ENCODE assay signal across 9 cellular contexts in genomic region chr6:7390218-7390878, GRCh38. TPM values are rescaled to one million over a fixed set of nuclear protein-coding genes. Genes with fewer than 3 reads are reported as not detected.
DNase-seq lines count a peak whose midpoint lies in the region; ATAC-seq and TF ChIP-seq lines count a peak whose summit lies in the region.
"Had no signal": no experiment of that assay in that cellular context is flagged by ENCODE, and none has a peak within 500 bp of the region (broad histone marks: within the 10 kb centered on the region; RNA-seq: fewer than 3 reads in every experiment).

No MANE protein-coding gene starts in this region.

- peak overlapping the region; percentile 96 for H3K9ac ChIP-seq in mammary epithelial cell (ENCODE audit: insufficient read depth, low read length)

- TF ChIP-seq CTCF in Caco-2 (IDR thresholded peaks at IDR 0.05; ENCODE audit: insufficient read depth in 1 of 2, low read depth in 1 of 2, low read length in 1 of 2, severe bottlenecking in 1 of 2, unreplicated experiment in 1 of 2) (no peak), mammary epithelial cell (conservative IDR thresholded peaks at IDR 0.05 in 1 of 2, IDR thresholded peaks at IDR 0.05 in 1 of 2; ENCODE audit: extremely low read depth in 1 of 2, insufficient read depth in 1 of 2, low read depth in 1 of 2, low read length in 2 of 2) (peak in 1 of 2 donors; percentile 31)

- ATAC-seq in GM21447 (IDR thresholded peaks at IDR 0.05; ENCODE audit: unreplicated experiment) = peak; percentile 10

- H3K27ac Mint-ChIP-seq in Caco-2 (ENCODE audit: unreplicated experiment) = peak overlapping the region; percentile 99

- CTCF ChIA-PET in Caco-2 (lab: Charles Lee) = interaction anchor here (0.6 to 1.0 kb wide), 6 partner anchors 15 to 224 kb away, joined by 3 to 8 read pairs (median 4); no protein-coding TSS in a partner anchor
- CTCF ChIA-PET in mammary epithelial cell (lab: Charles Lee; ENCODE audit: low non-redundant PET) = no interaction called here

- H3K9me3 ChIP-seq in Caco-2 (no peaks in the 10 kb centered on the region), KOPT-K1 (ENCODE audit: insufficient read depth, low read length, poor library complexity, severe bottlenecking) (no peaks in the 10 kb centered on the region), mammary epithelial cell (replicated peaks; ENCODE audit: insufficient read depth, low read length) (no peaks in the 10 kb centered on the region), muscle layer of duodenum (ENCODE audit: control insufficient read depth in 1 of 2, low read length in 2 of 2) (no peaks in the 10 kb centered on the region)

- H3K27ac ChIP-seq in KOPT-K1 (ENCODE audit: low read depth, low read length, poor library complexity, severe bottlenecking) (peak overlapping the region; percentile 91), mammary epithelial cell (ENCODE audit: insufficient read depth, low read depth, low read length) (peak overlapping the region; percentile 95), muscle layer of duodenum (ENCODE audit: low read length) (peak overlapping the region; percentile 81)

- no peaks in the 10 kb centered on the region for H3K9me3 Mint-ChIP-seq in Caco-2 (ENCODE audit: unreplicated experiment)

- H3K4me2 ChIP-seq in mammary epithelial cell (ENCODE audit: insufficient read depth, low read depth, low read length) = peak overlapping the region; percentile 86

- H3K4me1 ChIP-seq in Caco-2 (peaks cover 17% of the 10 kb centered on the region), mammary epithelial cell (ENCODE audit: insufficient read depth, low read length) (peaks cover 23% of the 10 kb centered on the region), muscle layer of duodenum (ENCODE audit: control insufficient read depth in 1 of 2, insufficient read depth in 2 of 2, low read length in 2 of 2) (peaks cover 4 to 18% of the 10 kb centered on the region in 2 donors)

- H3K4me3 ChIP-seq in Caco-2 (ENCODE audit: low read depth, low read length) (peak overlapping the region; percentile 59), mammary epithelial cell (replicated peaks in 1 of 3; ENCODE audit: insufficient read depth in 1 of 3, low read depth in 2 of 3, low read length in 3 of 3) (peak overlapping the region; percentile 43 to 67 (median 61)), muscle layer of duodenum (ENCODE audit: low read depth in 1 of 2, low read length in 2 of 2) (peak overlapping the region; percentile 83 to 99)

- H3K36me3 Mint-ChIP-seq in Caco-2 (ENCODE audit: insufficient read depth, unreplicated experiment) = peaks cover 50% of the 10 kb centered on the region

- WGBS in mammary epithelial cell (ENCODE audit: low coverage, missing lambda C conversion rate) = 1% methylated on average over 13 of the region's 14 CpGs

- BruUV-seq in Caco-2 (replicated peaks; lab: Mats Ljungman, UMichigan) (no TSS peak), mammary epithelial cell (replicated peaks; lab: Mats Ljungman, UMichigan) (no TSS peak)

- POLR2A ChIA-PET in Caco-2 (lab: Charles Lee) = interaction anchor here (0.5 to 1.5 kb wide), 11 partner anchors 23 to 207 kb away, joined by 3 to 11 read pairs (median 5); partner anchors contain the start of genes DSP, SNRNP48 and SSR1

- dilution Hi-C loops in mammary epithelial cell (cut with HindIII; ENCODE audit: low sequenced_read_pairs) = no loop called here

- H3K4me3 Mint-ChIP-seq in Caco-2 (ENCODE audit: unreplicated experiment) = peak overlapping the region; percentile 77

- H3K27me3 Mint-ChIP-seq in Caco-2 (ENCODE audit: insufficient read depth, unreplicated experiment) = no peaks in the 10 kb centered on the region

- peaks cover 34% of the 10 kb centered on the region for H3K4me1 Mint-ChIP-seq in Caco-2 (ENCODE audit: low read depth, unreplicated experiment)

- intact Hi-C loops in Caco-2 (cut with micrococcal nuclease; ENCODE audit: unreplicated experiment) (loop anchor here (1.0 kb wide), 1 partner anchor 225 kb away; no protein-coding TSS in a partner anchor), mammary epithelial cell (cut with micrococcal nuclease) (loop anchor here (1.0 to 10.0 kb wide), 4 partner anchors 77 to 666 kb away; partner anchors contain the start of gene SSR1)

- DNase-seq in Caco-2 (no peak), mammary epithelial cell (no peak), GM19238 (ENCODE audit: insufficient read length, low spot score) (no peak), cerebellar nuclear complex (lab: John Stamatoyannopoulos, UW) (no peak), A172 (ENCODE audit: low spot score) (no peak)

- no peaks in the 10 kb centered on the region for H4K20me1 ChIP-seq in mammary epithelial cell (ENCODE audit: insufficient read depth, low read length)

- no peaks in the 10 kb centered on the region for H3K27me3 ChIP-seq in Caco-2 (replicated peaks; ENCODE audit: control insufficient read depth, insufficient read depth, low read length)
- H3K27me3 ChIP-seq in mammary epithelial cell (ENCODE audit: insufficient read depth, low read length) = no peaks in the 10 kb centered on the region
- no peaks in the 10 kb centered on the region for H3K27me3 ChIP-seq in muscle layer of duodenum (ENCODE audit: low read depth, low read length)

- H2AFZ ChIP-seq in mammary epithelial cell (ENCODE audit: low read depth, low read length) = peak overlapping the region; percentile 87

- in situ Hi-C loops in mammary epithelial cell (cut with MboI; ENCODE audit: low sequenced_read_pairs in 2 of 2) = loop anchor here (5.0 to 10.0 kb wide), 3 partner anchors 83 to 116 kb away; no protein-coding TSS in a partner anchor

- H3K79me2 ChIP-seq in mammary epithelial cell (ENCODE audit: insufficient read depth, low read length) = peaks cover 46% of the 10 kb centered on the region

- H3K36me3 ChIP-seq in Caco-2 (ENCODE audit: control insufficient read depth, insufficient read depth, low read length) = no peaks in the 10 kb centered on the region
- H3K36me3 ChIP-seq in KOPT-K1 (ENCODE audit: insufficient read depth, low read length) = peaks cover 42% of the 10 kb centered on the region
- H3K36me3 ChIP-seq in mammary epithelial cell (ENCODE audit: insufficient read depth, low read length) = peaks cover 4% of the 10 kb centered on the region
- peaks cover 10 to 18% of the 10 kb centered on the region in 2 donors for H3K36me3 ChIP-seq in muscle layer of duodenum (ENCODE audit: control insufficient read depth in 1 of 2, insufficient read depth in 2 of 2, low read length in 2 of 2)

RNA-seq across cellular contexts. Expression of gene RIOK1, which starts 0.7 kb away (rescaled TPM):
- 34.2 and 36.1 TPM in 2 replicates for total RNA-seq in Caco-2 (2022)
- 10 to 100 TPM; 13.0 to 20.3 TPM for total RNA-seq in mammary epithelial cell
- 10.1 TPM for polyA plus RNA-seq in mammary epithelial cell
- polyA minus RNA-seq in mammary epithelial cell = 22.9 TPM
- total RNA-seq in A172 (2014; rRNA removed; shearing (Covaris generic)) = 14.0 and 18.2 TPM in 2 replicates

RNA-seq across cellular contexts. Expression of gene CAGE1, which starts 0.8 kb away (rescaled TPM):
- total RNA-seq in Caco-2 (2022) = 0.26 and 0.59 TPM in 2 replicates
- total RNA-seq in mammary epithelial cell = under 1 TPM; under 0.01 to 0.14 TPM
- 0.01 TPM for polyA plus RNA-seq in mammary epithelial cell
- polyA minus RNA-seq in mammary epithelial cell = not detected
- not detected in 2 replicates for total RNA-seq in A172 (2014; rRNA removed; shearing (Covaris generic))
- total RNA-seq: subcutaneous adipose tissue had no signal
